In the genomic region with DNA sequence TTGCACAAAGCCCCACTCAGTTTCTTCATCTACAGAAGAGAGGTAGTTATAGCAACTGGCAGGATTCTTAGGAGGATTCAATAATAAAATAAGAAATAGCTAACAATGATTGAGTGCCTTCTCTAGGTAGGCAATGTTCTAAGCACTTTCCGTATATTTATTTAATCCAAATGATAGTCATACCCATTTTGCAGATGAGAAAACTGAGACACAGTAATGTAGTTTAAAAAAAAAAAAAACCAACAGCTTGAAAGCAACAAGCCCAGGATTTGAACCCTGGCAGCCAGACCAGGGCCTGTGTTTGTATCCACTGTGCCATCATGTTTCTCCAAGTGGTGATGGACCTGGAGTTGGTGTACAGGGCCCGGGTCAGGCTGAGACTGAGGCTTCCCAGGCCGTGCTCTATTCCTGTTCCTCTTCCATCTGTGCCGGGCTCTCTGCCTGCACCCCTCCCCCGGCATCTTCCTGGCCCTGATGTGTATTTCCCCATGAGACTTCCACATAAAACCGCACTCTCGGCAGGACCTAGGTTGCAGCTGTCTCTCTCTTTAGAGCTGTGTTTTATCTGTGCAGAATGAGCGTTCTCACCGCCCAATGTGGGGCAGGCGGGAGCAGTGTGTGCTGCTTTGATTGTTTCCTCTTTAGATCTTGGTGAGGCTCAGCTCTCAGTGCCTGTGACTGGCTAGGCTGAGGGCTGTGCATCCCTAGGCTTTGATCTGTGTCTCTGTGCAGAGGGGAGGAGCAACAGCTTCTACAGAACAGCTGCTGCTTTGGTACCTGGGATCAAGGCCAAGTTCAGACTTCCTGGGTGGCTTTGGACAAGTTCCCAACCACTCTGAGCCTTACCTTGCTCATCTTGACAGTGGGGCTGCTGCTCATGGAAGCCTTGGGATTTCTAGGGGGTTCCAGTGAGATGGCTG, we compare ENCODE assay signal across 8 cellular contexts. TPM values are rescaled to one million over a fixed set of nuclear protein-coding genes. Genes with fewer than 3 reads are reported as not detected.
DNase-seq lines count a peak whose midpoint lies in the region; ATAC-seq and FAIRE-seq lines count a peak whose summit lies in the region.

No MANE protein-coding gene starts in this region.

- peaks cover 13% of the 10 kb centered on the region for H3K27me3 Mint-ChIP-seq in activated CD4-positive, alpha-beta T cell treated with anti-CD3 and anti-CD28 coated beads, Interleukin-2, amount 10 ng/mL, durations not matched to agents 7 days and 5 days

- intact Hi-C loops in cardiac septum (cut with DNase I) = no loop called here

- peaks cover 32% of the 10 kb centered on the region for H3K4me1 Mint-ChIP-seq in activated CD4-positive, alpha-beta T cell treated with anti-CD3 and anti-CD28 coated beads, Interleukin-2, amount 10 ng/mL, durations not matched to agents 7 days and 5 days

- H3K4me3 Mint-ChIP-seq in activated CD4-positive, alpha-beta T cell treated with anti-CD3 and anti-CD28 coated beads, Interleukin-2, amount 10 ng/mL, durations not matched to agents 7 days and 5 days = no peak overlapping the region

- POLR2A ChIA-PET in activated CD4-positive, alpha-beta T cell treated with anti-CD3 and anti-CD28 coated beads, Interleukin-2, amount 10 ng/mL, durations not matched to agents 7 days and 5 days (lab: Charles Lee) = interaction anchor here (0.5 kb wide), 1 partner anchor 1802 kb away, joined by 3 read pairs; no protein-coding TSS in a partner anchor

- ATAC-seq in HG03565 (IDR thresholded peaks at IDR 0.05; ENCODE audit: unreplicated experiment) (no peak), HG03159 (IDR thresholded peaks at IDR 0.05; ENCODE audit: unreplicated experiment) (no peak)

- peak overlapping the region; percentile 22 for H3K27ac Mint-ChIP-seq in activated CD4-positive, alpha-beta T cell treated with anti-CD3 and anti-CD28 coated beads, Interleukin-2, amount 10 ng/mL, durations not matched to agents 7 days and 5 days

- CTCF ChIA-PET in activated CD4-positive, alpha-beta T cell treated with anti-CD3 and anti-CD28 coated beads, Interleukin-2, amount 10 ng/mL, durations not matched to agents 7 days and 5 days (lab: Charles Lee) = interaction anchor here (1.0 to 2.0 kb wide), 3 partner anchors 9 to 214 kb away, joined by 3 to 5 read pairs (median 4); no protein-coding TSS in a partner anchor

- FAIRE-seq in HTR-8/SVneo (lab: Jason Lieb, UNC) = peak; percentile 52

- DNase-seq in EH (ENCODE audit: low read depth) = peak; percentile 63
- no peak for DNase-seq in HTR-8/SVneo (ENCODE audit: insufficient read length, low spot score)
- peak; percentile 71 for DNase-seq in activated CD4-positive, alpha-beta T cell treated with anti-CD3 and anti-CD28 coated beads, Interleukin-2, amount 10 ng/mL, durations not matched to agents 7 days and 5 days
- peak; percentile 83 for DNase-seq in cardiac septum (ENCODE audit: low spot score)
- no peak for DNase-seq in GM19238 (ENCODE audit: insufficient read length, low spot score)
- DNase-seq in COLO829 (ENCODE audit: low spot score) = no peak

- H3K36me3 Mint-ChIP-seq in activated CD4-positive, alpha-beta T cell treated with anti-CD3 and anti-CD28 coated beads, Interleukin-2, amount 10 ng/mL, durations not matched to agents 7 days and 5 days (ENCODE audit: low read depth) = no peaks in the 10 kb centered on the region

- no peaks in the 10 kb centered on the region for H3K9me3 Mint-ChIP-seq in activated CD4-positive, alpha-beta T cell treated with anti-CD3 and anti-CD28 coated beads, Interleukin-2, amount 10 ng/mL, durations not matched to agents 7 days and 5 days

RNA-seq across cellular contexts. Expression of a gene that starts 49.5 kb away (rescaled TPM):
- 1 to 10 TPM; 1.5 to 1.9 TPM for total RNA-seq in activated CD4-positive, alpha-beta T cell treated with anti-CD3 and anti-CD28 coated beads, Interleukin-2, amount 10 ng/mL, durations not matched to agents 7 days and 5 days
- total RNA-seq in cardiac septum = 1.4 TPM

Comparison
In these comparisons a context has a peak if more than half of its experiments do, and no peak if none do; other contexts are left out.
1. DNase-seq: peak in EH (single experiment), activated CD4-positive, alpha-beta T cell treated with anti-CD3 and anti-CD28 coated beads, Interleukin-2, amount 10 ng/mL, durations not matched to agents 7 days and 5 days (single experiment) and cardiac septum (single experiment); none in HTR-8/SVneo (single experiment), GM19238 (single experiment) and COLO829 (single experiment).